4 cellular contexts compared by ENCODE assay signal in genomic region chr10:51169111-51169510, GRCh38.
"Had no signal": no experiment of that assay in that cellular context is flagged by ENCODE, and none has a peak within 500 bp of the region (broad histone marks: within the 10 kb centered on the region; RNA-seq: fewer than 3 reads in every experiment).

No MANE protein-coding gene starts in this region.

- DNase-seq: GM23248, GOT3, H7, KBM-7 had no signal
